ENCODE assay signal across 1 cellular context in the genomic region with DNA sequence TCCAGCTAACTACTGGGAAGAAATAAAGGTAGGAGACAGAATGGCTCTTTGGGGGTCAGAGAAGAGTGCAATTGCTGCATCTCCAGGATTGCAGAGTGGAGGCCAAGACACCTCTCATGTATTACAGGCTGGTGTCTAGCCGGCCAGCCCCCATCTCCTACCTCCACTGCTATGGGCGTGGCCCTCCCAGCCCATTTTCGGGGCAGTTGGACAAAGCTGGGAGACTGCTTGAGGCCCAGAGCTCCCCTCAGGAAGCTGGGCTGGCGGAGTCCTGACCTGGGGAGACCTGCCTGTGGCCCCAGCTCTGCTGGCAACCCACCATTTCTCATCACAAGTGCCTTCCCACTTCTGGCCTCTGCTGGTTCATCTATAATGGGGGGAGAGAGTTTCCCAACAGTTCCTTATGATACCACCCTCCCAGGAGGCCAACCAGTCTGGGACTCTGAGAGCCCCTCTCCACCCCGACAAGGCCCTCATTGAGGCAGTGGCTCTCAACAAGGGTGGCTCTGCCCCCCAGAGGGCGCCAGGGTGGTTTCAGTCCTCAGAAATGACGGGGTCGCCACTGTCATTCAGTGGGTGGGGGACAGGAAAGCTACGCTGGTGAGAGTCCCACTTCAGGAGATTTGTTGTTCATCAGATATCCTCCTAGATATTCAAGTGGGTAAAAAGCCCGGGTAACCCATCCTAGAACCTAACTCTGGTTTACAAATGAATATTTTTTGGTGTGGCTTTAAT.
TF ChIP-seq lines count a peak whose summit lies in the region.

No MANE protein-coding gene starts in this region.

TF ChIP-seq in SK-N-SH treated with all-trans-retinoic acid at 6 μM for 48 hours, 23 proteins besides CTCF, POLR2A, EP300 and RAD21 (continued from another document):
- no peak for TF ChIP-seq BACH2 (CRISPR knock-in tag; IDR thresholded peaks at IDR 0.05; ENCODE audit: borderline replicate concordance)
- TF ChIP-seq, protein P1, sequence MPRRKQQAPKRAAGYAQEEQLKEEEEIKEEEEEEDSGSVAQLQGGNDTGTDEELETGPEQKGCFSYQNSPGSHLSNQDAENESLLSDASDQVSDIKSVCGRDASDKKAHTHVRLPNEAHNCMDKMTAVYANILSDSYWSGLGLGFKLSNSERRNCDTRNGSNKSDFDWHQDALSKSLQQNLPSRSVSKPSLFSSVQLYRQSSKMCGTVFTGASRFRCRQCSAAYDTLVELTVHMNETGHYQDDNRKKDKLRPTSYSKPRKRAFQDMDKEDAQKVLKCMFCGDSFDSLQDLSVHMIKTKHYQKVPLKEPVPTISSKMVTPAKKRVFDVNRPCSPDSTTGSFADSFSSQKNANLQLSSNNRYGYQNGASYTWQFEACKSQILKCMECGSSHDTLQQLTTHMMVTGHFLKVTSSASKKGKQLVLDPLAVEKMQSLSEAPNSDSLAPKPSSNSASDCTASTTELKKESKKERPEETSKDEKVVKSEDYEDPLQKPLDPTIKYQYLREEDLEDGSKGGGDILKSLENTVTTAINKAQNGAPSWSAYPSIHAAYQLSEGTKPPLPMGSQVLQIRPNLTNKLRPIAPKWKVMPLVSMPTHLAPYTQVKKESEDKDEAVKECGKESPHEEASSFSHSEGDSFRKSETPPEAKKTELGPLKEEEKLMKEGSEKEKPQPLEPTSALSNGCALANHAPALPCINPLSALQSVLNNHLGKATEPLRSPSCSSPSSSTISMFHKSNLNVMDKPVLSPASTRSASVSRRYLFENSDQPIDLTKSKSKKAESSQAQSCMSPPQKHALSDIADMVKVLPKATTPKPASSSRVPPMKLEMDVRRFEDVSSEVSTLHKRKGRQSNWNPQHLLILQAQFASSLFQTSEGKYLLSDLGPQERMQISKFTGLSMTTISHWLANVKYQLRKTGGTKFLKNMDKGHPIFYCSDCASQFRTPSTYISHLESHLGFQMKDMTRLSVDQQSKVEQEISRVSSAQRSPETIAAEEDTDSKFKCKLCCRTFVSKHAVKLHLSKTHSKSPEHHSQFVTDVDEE (CRISPR knock-in tag; IDR thresholded peaks at IDR 0.05) = no peak
- no peak for TF ChIP-seq PATZ1 (CRISPR knock-in tag; IDR thresholded peaks at IDR 0.05; ENCODE audit: borderline replicate concordance)
- no peak for TF ChIP-seq TOX (CRISPR knock-in tag; IDR thresholded peaks at IDR 0.05; ENCODE audit: borderline replicate concordance)
- TF ChIP-seq GLIS3 (CRISPR knock-in tag; IDR thresholded peaks at IDR 0.05) = no peak
- TF ChIP-seq ISL1 (CRISPR knock-in tag; IDR thresholded peaks at IDR 0.05) = no peak
- no peak for TF ChIP-seq ESRRG (CRISPR knock-in tag; IDR thresholded peaks at IDR 0.05)
- no peak for TF ChIP-seq ZNF8 (CRISPR knock-in tag; IDR thresholded peaks at IDR 0.05)
- TF ChIP-seq TCF4 (CRISPR knock-in tag; IDR thresholded peaks at IDR 0.05; ENCODE audit: borderline replicate concordance) = no peak
- TF ChIP-seq ZFP30 (CRISPR knock-in tag; IDR thresholded peaks at IDR 0.05) = no peak
- TF ChIP-seq PPARA (CRISPR knock-in tag; IDR thresholded peaks at IDR 0.05; ENCODE audit: borderline replicate concordance) = no peak
- TF ChIP-seq, protein P2, sequence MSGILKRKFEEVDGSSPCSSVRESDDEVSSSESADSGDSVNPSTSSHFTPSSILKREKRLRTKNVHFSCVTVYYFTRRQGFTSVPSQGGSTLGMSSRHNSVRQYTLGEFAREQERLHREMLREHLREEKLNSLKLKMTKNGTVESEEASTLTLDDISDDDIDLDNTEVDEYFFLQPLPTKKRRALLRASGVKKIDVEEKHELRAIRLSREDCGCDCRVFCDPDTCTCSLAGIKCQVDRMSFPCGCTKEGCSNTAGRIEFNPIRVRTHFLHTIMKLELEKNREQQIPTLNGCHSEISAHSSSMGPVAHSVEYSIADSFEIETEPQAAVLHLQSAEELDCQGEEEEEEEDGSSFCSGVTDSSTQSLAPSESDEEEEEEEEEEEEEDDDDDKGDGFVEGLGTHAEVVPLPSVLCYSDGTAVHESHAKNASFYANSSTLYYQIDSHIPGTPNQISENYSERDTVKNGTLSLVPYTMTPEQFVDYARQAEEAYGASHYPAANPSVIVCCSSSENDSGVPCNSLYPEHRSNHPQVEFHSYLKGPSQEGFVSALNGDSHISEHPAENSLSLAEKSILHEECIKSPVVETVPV (CRISPR knock-in tag; IDR thresholded peaks at IDR 0.05) = no peak
- no peak for TF ChIP-seq CREB5 (CRISPR knock-in tag; IDR thresholded peaks at IDR 0.05; ENCODE audit: low read depth)
